ENCODE assay signal across 8 cellular contexts in the genomic region with DNA sequence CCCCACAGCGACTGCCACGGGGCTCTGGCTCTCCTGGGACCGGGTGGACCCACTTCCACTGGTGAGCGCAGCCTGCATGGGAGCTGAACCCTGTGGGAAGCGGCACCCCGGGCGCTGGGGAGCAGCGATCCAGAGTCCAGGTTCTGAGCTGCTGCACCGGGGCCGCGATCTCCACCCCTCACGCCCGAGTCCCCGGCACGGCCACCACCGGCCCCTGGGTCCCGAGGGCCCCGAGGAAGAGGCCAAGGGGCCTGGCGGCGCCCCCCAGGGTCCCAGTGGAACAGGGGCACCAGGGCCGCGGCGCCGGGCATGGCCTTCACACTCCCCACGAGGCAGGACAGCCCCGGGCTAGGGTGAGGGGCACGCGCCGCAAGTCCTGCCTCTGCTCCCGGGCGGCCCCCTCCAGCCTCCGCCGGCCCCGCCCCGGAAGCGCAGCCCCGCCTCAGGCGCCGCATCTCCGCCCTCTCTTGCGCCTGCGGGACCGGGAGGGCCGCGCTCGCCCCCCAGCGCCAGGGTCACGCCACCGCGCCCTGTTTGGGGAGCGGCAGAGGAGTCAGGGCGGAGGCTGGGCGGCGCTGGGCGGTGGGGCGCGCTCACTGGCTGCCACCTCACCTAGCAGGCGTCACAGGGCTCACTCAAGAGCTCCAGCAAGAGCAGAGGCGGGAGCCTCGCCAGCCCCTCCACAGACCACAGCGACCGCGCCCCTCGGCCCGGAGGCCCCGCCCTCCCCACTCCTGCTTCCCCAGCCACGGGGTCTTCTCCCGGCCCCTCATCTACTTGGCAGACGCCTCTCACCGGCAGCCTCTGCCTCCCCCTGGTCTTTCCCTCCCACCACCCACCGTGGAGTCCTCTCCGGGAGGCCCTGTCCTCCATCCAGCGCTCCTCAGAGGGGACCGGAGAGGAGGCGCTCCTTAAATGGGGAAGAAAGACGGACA. TPM values are rescaled to one million over a fixed set of nuclear protein-coding genes. Genes with fewer than 3 reads are reported as not detected.
DNase-seq lines count a peak whose midpoint lies in the region; ATAC-seq and TF ChIP-seq lines count a peak whose summit lies in the region.

No MANE protein-coding gene starts in this region.

- peak; percentile 24 to 39 for TF ChIP-seq POLR2A in gastroesophageal sphincter (IDR thresholded peaks at IDR 0.05)

- DNase-seq in AG09309 (ENCODE audit: low read depth) (peak; percentile 11), nucleus accumbens (lab: John Stamatoyannopoulos, UW) (peak in 53 of 56 donors; percentile 11 to 86 (median 59)), substantia nigra (lab: John Stamatoyannopoulos, UW) (peak in 39 of 49 donors; percentile 7 to 94 (median 41))
- DNase-seq in activated naive CD4-positive, alpha-beta T cell (lab: John Stamatoyannopoulos, UW) = peak; percentile 66 to 91 (median 81)

- H3K27ac ChIP-seq in gastroesophageal sphincter (peak overlapping the region; percentile 35 to 90 (median 88)), substantia nigra (ENCODE audit: low read depth, low read length, poor library complexity, severe bottlenecking) (peak overlapping the region; percentile 53)

- peak; percentile 85 for ATAC-seq in GM19324 (IDR thresholded peaks at IDR 0.05; ENCODE audit: low FRiP score, unreplicated experiment)
- ATAC-seq in HG03457 (IDR thresholded peaks at IDR 0.05; ENCODE audit: unreplicated experiment) = peak; percentile 72
- ATAC-seq in gastroesophageal sphincter = peak; percentile 95

- peaks cover 0 to 25% (median 9%) of the 10 kb centered on the region in 3 donors for H3K4me1 ChIP-seq in gastroesophageal sphincter

- H3K4me3 ChIP-seq in AG09309 (ENCODE audit: control insufficient read depth, low read depth, low read length) = peak overlapping the region; percentile 37
- peak overlapping the region; percentile 56 to 74 for H3K4me3 ChIP-seq in gastroesophageal sphincter

- H3K36me3 ChIP-seq in gastroesophageal sphincter = peaks cover 0 to 29% of the 10 kb centered on the region in 2 donors

- H3K9me3 ChIP-seq in gastroesophageal sphincter = no peaks in the 10 kb centered on the region

- 0% methylated on average over 7 of the region's 76 CpGs; no CpG with 5 or more reads in 1 of the 2 donors for WGBS in gastroesophageal sphincter (ENCODE audit: low coverage in 1 of 2), 2 donors

- TF ChIP-seq CTCF in AG09309 (IDR thresholded peaks at IDR 0.05; ENCODE audit: control insufficient read depth, insufficient read depth, low read depth, low read length, missing control alignments) = peak; percentile 49
- peak in 3 of 4 experiments; percentile 66 to 87 (median 69) for TF ChIP-seq CTCF in gastroesophageal sphincter (IDR thresholded peaks at IDR 0.05)

- H3K27me3 ChIP-seq in gastroesophageal sphincter = no peaks in the 10 kb centered on the region

- no peak for TF ChIP-seq EP300 in gastroesophageal sphincter (IDR thresholded peaks at IDR 0.05)

TF ChIP-seq in PFSK-1, 5 proteins besides CTCF, POLR2A, EP300 and RAD21:
- TF ChIP-seq TAF1 (IDR thresholded peaks at IDR 0.05; ENCODE audit: borderline replicate concordance, insufficient read depth, low read length) (no peak), FOXP2 (optimal IDR thresholded peaks at IDR 0.05; ENCODE audit: borderline replicate concordance, extremely low read depth, extremely low read length, insufficient read depth) (peak; percentile 73)

RNA-seq across cellular contexts. Expression of a gene that starts 26.8 kb away (rescaled TPM):
- 199 TPM for polyA plus RNA-seq in PFSK-1 (2012; ENCODE audit: insufficient read length, low read depth)
- 10 to 100 TPM; 36.0 to 68.4 (median 43.0) TPM for total RNA-seq in gastroesophageal sphincter

RNA-seq across cellular contexts. Expression of a gene that starts 27.4 kb away (rescaled TPM):
- polyA plus RNA-seq in PFSK-1 (2012; ENCODE audit: insufficient read length, low read depth) = 103 TPM
- 10 to 100 TPM; 44.2 to 72.1 (median 66.0) TPM for total RNA-seq in gastroesophageal sphincter

RNA-seq across cellular contexts. Expression of a gene that starts 51.6 kb away (rescaled TPM):
- 59.4 TPM for polyA plus RNA-seq in PFSK-1 (2012; ENCODE audit: insufficient read length, low read depth)
- total RNA-seq in gastroesophageal sphincter = 100 to 1,000 TPM in 1 of 4 donors, 10 to 100 TPM in 3; 46.0 to 128 (median 66.3) TPM

Comparison
In these comparisons a context has a peak if more than half of its experiments do, and no peak if none do; other contexts are left out.
1. Peak in every context shown above with its lines: DNase-seq, ATAC-seq, H3K4me3 ChIP-seq and H3K27ac ChIP-seq.
2. DNase-seq: peak in every context shown above with its lines; median percentile 81 in activated naive CD4-positive, alpha-beta T cell; 59 in nucleus accumbens; 41 in substantia nigra; 11 in AG09309.